In the genomic region with DNA sequence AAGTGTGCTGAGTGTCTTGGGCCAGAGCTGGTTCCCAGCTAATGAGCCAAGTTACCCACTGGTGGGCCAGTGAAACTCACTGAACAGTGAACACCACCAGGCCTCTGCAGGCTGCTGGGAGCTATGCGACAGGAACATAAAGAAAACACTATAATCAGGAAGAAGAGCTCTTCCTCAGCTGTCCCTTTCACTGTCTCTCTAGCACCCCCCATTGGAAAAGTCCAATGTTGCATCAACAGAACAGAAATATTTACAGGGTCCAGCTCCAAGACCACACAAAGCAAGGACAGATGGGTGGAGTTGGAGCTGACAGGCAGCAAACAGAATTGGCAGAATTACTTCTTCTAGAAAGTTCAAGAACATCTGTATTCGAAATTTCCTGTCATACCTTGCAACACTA, we compare ENCODE assay signal across 13 cellular contexts.
DNase-seq lines count a peak whose midpoint lies in the region; ATAC-seq, FAIRE-seq and TF ChIP-seq lines count a peak whose summit lies in the region.
"Had no signal": no experiment of that assay in that cellular context is flagged by ENCODE, and none has a peak within 500 bp of the region (broad histone marks: within the 10 kb centered on the region; RNA-seq: fewer than 3 reads in every experiment).

No MANE protein-coding gene starts in this region.

- no peaks in the 10 kb centered on the region for H3K27me3 ChIP-seq in breast epithelium
- H3K27me3 ChIP-seq in Peyer's patch = no peaks in the 10 kb centered on the region
- peaks cover 0 to 4% (median 0%) of the 10 kb centered on the region in 4 donors for H3K27me3 ChIP-seq in pancreas
- H3K27me3 ChIP-seq: vagina had no signal

- intact Hi-C loops in MCF 10A (cut with micrococcal nuclease) = loop anchor here (1.0 kb wide), 1 partner anchor 579 kb away; no protein-coding TSS in a partner anchor
- intact Hi-C loops in breast epithelium (cut with DNase I; ENCODE audit: low total_unique reads) = no loop called here
- intact Hi-C loops in pancreas (cut with DNase I) = no loop called here

- WGBS in pancreas, 2 donors = 42 to 44% methylated on average over 2 of the region's 2 CpGs

- H3K9me3 ChIP-seq in breast epithelium = peaks cover 0 to 4% of the 10 kb centered on the region in 2 donors
- no peaks in the 10 kb centered on the region for H3K9me3 ChIP-seq in Peyer's patch
- no peaks in the 10 kb centered on the region for H3K9me3 ChIP-seq in pancreas
- H3K9me3 ChIP-seq: vagina had no signal

- no peak overlapping the region for H3K4me3 Mint-ChIP-seq in MCF 10A (ENCODE audit: unreplicated experiment)
- H3K4me3 Mint-ChIP-seq: activated CD4-positive, alpha-beta memory T cell treated with anti-CD3 and anti-CD28 coated beads, Interleukin-2, amount 10 ng/mL, durations not matched to agents 7 days and 5 days; CD14-positive monocyte had no signal

- BruUV-seq in MCF 10A (replicated peaks; lab: Mats Ljungman, UMichigan) = no TSS peak

- TF ChIP-seq POLR2A in breast epithelium (IDR thresholded peaks at IDR 0.05) (no peak), Peyer's patch (IDR thresholded peaks at IDR 0.05) (no peak)

- no peaks in the 10 kb centered on the region for H3K36me3 ChIP-seq in breast epithelium
- no peaks in the 10 kb centered on the region for H3K36me3 ChIP-seq in Peyer's patch
- no peaks in the 10 kb centered on the region for H3K36me3 ChIP-seq in pancreas
- H3K36me3 ChIP-seq: left ventricle myocardium inferior, vagina had no signal

- H3K4me1 Mint-ChIP-seq in MCF 10A (ENCODE audit: insufficient read depth, unreplicated experiment) = no peaks in the 10 kb centered on the region
- H3K4me1 Mint-ChIP-seq: activated CD4-positive, alpha-beta memory T cell treated with anti-CD3 and anti-CD28 coated beads, Interleukin-2, amount 10 ng/mL, durations not matched to agents 7 days and 5 days; CD14-positive monocyte had no signal

- no peaks in the 10 kb centered on the region for H3K9me3 Mint-ChIP-seq in MCF 10A (ENCODE audit: unreplicated experiment)
- H3K9me3 Mint-ChIP-seq: activated CD4-positive, alpha-beta memory T cell treated with anti-CD3 and anti-CD28 coated beads, Interleukin-2, amount 10 ng/mL, durations not matched to agents 7 days and 5 days had no signal

- peak; percentile 45 for DNase-seq in MCF 10A (ENCODE audit: unreplicated experiment)
- no peak for DNase-seq in breast epithelium (ENCODE audit: low spot score in 2 of 2)
- DNase-seq in NCI-H748 treated with DMSO at 0.1 percent for 48 hours (lab: John Stamatoyannopoulos, UW) = peak; percentile 14
- no peak for DNase-seq in epithelial cell of proximal tubule (ENCODE audit: low read depth)
- no peak for DNase-seq in NCI-H2029 treated with DMSO at 0.1 percent for 48 hours (lab: John Stamatoyannopoulos, UW)
- DNase-seq in Peyer's patch = no peak
- DNase-seq in activated effector memory CD4-positive, alpha-beta T cell treated with anti-CD3 and anti-CD28 coated beads, Interleukin-2, amount 50 U/mL, for 16 hours = no peak
- DNase-seq in pancreas = no peak
- DNase-seq: activated CD4-positive, alpha-beta memory T cell treated with anti-CD3 and anti-CD28 coated beads, Interleukin-2, amount 10 ng/mL, durations not matched to agents 7 days and 5 days; left ventricle myocardium inferior had no signal

- H3K27me3 Mint-ChIP-seq in MCF 10A (ENCODE audit: insufficient read depth, unreplicated experiment) = no peaks in the 10 kb centered on the region
- H3K27me3 Mint-ChIP-seq: activated CD4-positive, alpha-beta memory T cell treated with anti-CD3 and anti-CD28 coated beads, Interleukin-2, amount 10 ng/mL, durations not matched to agents 7 days and 5 days had no signal

- no peak for FAIRE-seq in pancreas (lab: Jason Lieb, UNC)

- peak; percentile 24 for TF ChIP-seq CTCF in MCF 10A (IDR thresholded peaks at IDR 0.05; ENCODE audit: unreplicated experiment)
- no peak for TF ChIP-seq CTCF in breast epithelium (IDR thresholded peaks at IDR 0.05)
- TF ChIP-seq CTCF in epithelial cell of proximal tubule (conservative IDR thresholded peaks at IDR 0.05; ENCODE audit: low read depth, low read length) = peak; percentile 45
- no peak for TF ChIP-seq CTCF in Peyer's patch (IDR thresholded peaks at IDR 0.05)
- TF ChIP-seq CTCF in pancreas (IDR thresholded peaks at IDR 0.05) = no peak

- POLR2A ChIA-PET in MCF 10A (lab: Yijun Ruan, JAX) = interaction anchor here (0.7 to 2.0 kb wide), 2 partner anchors 9 to 256 kb away, joined by 3 to 5 read pairs; no protein-coding TSS in a partner anchor

- no peaks in the 10 kb centered on the region for H3K4me1 ChIP-seq in breast epithelium
- no peaks in the 10 kb centered on the region for H3K4me1 ChIP-seq in Peyer's patch
- no peaks in the 10 kb centered on the region for H3K4me1 ChIP-seq in pancreas
- H3K4me1 ChIP-seq: left ventricle myocardium inferior, vagina had no signal

- ATAC-seq in pancreas = no peak

- no peaks in the 10 kb centered on the region for H3K36me3 Mint-ChIP-seq in MCF 10A (ENCODE audit: insufficient read depth, unreplicated experiment)
- H3K36me3 Mint-ChIP-seq: CD14-positive monocyte had no signal

- H3K4me3 ChIP-seq in breast epithelium (no peak overlapping the region), epithelial cell of proximal tubule (ENCODE audit: low read depth, low read length) (no peak overlapping the region), Peyer's patch (no peak overlapping the region), pancreas (no peak overlapping the region)
- H3K4me3 ChIP-seq: left ventricle myocardium inferior, vagina had no signal

- CTCF ChIA-PET in MCF 10A (lab: Yijun Ruan, JAX) = interaction anchor here (0.6 to 2.0 kb wide), 11 partner anchors 8 to 597 kb away, joined by 3 to 16 read pairs (median 4); no protein-coding TSS in a partner anchor

- no peak overlapping the region for H3K27ac ChIP-seq in breast epithelium
- no peak overlapping the region for H3K27ac ChIP-seq in Peyer's patch
- no peak overlapping the region for H3K27ac ChIP-seq in pancreas
- H3K27ac ChIP-seq: epithelial cell of prostate, left ventricle myocardium inferior, vagina had no signal

- H3K27ac Mint-ChIP-seq in MCF 10A (ENCODE audit: low read depth, unreplicated experiment) = no peak overlapping the region
- H3K27ac Mint-ChIP-seq: activated CD4-positive, alpha-beta memory T cell treated with anti-CD3 and anti-CD28 coated beads, Interleukin-2, amount 10 ng/mL, durations not matched to agents 7 days and 5 days; CD14-positive monocyte had no signal

Comparison
In these comparisons a context has a peak if more than half of its experiments do, and no peak if none do; other contexts are left out.
1. DNase-seq: peak in MCF 10A (single experiment) and NCI-H748 treated with DMSO at 0.1 percent for 48 hours (single experiment); none in breast epithelium (0 of 2), epithelial cell of proximal tubule (single experiment), NCI-H2029 treated with DMSO at 0.1 percent for 48 hours (single experiment), Peyer's patch (0 of 3), activated effector memory CD4-positive, alpha-beta T cell treated with anti-CD3 and anti-CD28 coated beads, Interleukin-2, amount 50 U/mL, for 16 hours (single experiment) and pancreas (0 of 6).
2. CTCF ChIP-seq: peak in MCF 10A (single experiment) and epithelial cell of proximal tubule (single experiment); none in breast epithelium (0 of 3), Peyer's patch (0 of 6) and pancreas (0 of 4).